22 cellular contexts compared by ENCODE assay signal in genomic region chr14:49691031-49691430, GRCh38. TPM values are rescaled to one million over a fixed set of nuclear protein-coding genes. Genes with fewer than 3 reads are reported as not detected.
DNase-seq lines count a peak whose midpoint lies in the region; ATAC-seq and TF ChIP-seq lines count a peak whose summit lies in the region.
"Had no signal": no experiment of that assay in that cellular context is flagged by ENCODE, and none has a peak within 500 bp of the region (broad histone marks: within the 10 kb centered on the region; RNA-seq: fewer than 3 reads in every experiment).

No MANE protein-coding gene starts in this region.

- peaks cover 24 to 49% (median 40%) of the 10 kb centered on the region in 10 experiments for H3K4me1 ChIP-seq in BLaER1 treated with 17β-estradiol and CSF1 and Interleukin-3, amounts not matched to agents 10 nM and 100 nM
- H3K4me1 ChIP-seq in DND-41 (ENCODE audit: insufficient read depth, low read length) (peaks cover 50% of the 10 kb centered on the region), hepatocyte (ENCODE audit: insufficient read depth) (peaks cover 5% of the 10 kb centered on the region)

- H4K20me1 ChIP-seq in BLaER1 treated with 17β-estradiol and CSF1 and Interleukin-3, amounts not matched to agents 10 nM and 100 nM, result no peaks in the 10 kb centered on the region
- H4K20me1 ChIP-seq in DND-41 (ENCODE audit: insufficient read depth, low read length) (no peaks in the 10 kb centered on the region), hepatocyte (ENCODE audit: insufficient read depth, poor library complexity, severe bottlenecking) (no peaks in the 10 kb centered on the region)

- peaks cover 0 to 33% (median 26%) of the 10 kb centered on the region in 11 experiments; a peak in 13 of 22 replicates for H3K27me3 ChIP-seq in BLaER1 treated with 17β-estradiol and CSF1 and Interleukin-3, amounts not matched to agents 10 nM and 100 nM
- no peaks in the 10 kb centered on the region for H3K27me3 ChIP-seq in DND-41 (ENCODE audit: insufficient read depth, low read length, poor library complexity)
- H3K27me3 ChIP-seq in hepatocyte, result no peaks in the 10 kb centered on the region
- H3K27me3 ChIP-seq: gastrocnemius medialis, Peyer's patch, upper lobe of right lung had no signal

- H3K9ac ChIP-seq in BLaER1 treated with 17β-estradiol and CSF1 and Interleukin-3, amounts not matched to agents 10 nM and 100 nM, result no peak overlapping the region
- no peak overlapping the region for H3K9ac ChIP-seq in DND-41 (ENCODE audit: low read depth, low read length)

- WGBS in hepatocyte (ENCODE audit: low lambda C conversion rate, missing lambda C conversion rate), result 72% methylated on average over 4 of the region's 4 CpGs

- TF ChIP-seq CTCF in DND-41 (IDR thresholded peaks at IDR 0.05; ENCODE audit: borderline replicate concordance, extremely low read depth, low read length, poor library complexity, severe bottlenecking), result no peak
- TF ChIP-seq CTCF in hepatocyte (IDR thresholded peaks at IDR 0.05; ENCODE audit: poor library complexity), result no peak

- no peak overlapping the region for H3K27ac ChIP-seq in BLaER1 treated with 17β-estradiol and CSF1 and Interleukin-3, amounts not matched to agents 10 nM and 100 nM
- H3K27ac ChIP-seq in DND-41 (ENCODE audit: low read length) (no peak overlapping the region), hepatocyte (no peak overlapping the region)
- H3K27ac ChIP-seq: C4-2B, lower lobe of right lung, Peyer's patch had no signal

- H3K36me3 ChIP-seq in BLaER1 treated with 17β-estradiol and CSF1 and Interleukin-3, amounts not matched to agents 10 nM and 100 nM, result no peaks in the 10 kb centered on the region
- H3K36me3 ChIP-seq in DND-41 (ENCODE audit: insufficient read depth, low read length) (no peaks in the 10 kb centered on the region; the same call in 1 of the 2 replicates), hepatocyte (replicated peaks; ENCODE audit: insufficient read depth, low read depth) (no peaks in the 10 kb centered on the region)
- H3K36me3 ChIP-seq: gastrocnemius medialis, lower lobe of right lung, Peyer's patch, upper lobe of right lung had no signal

- ATAC-seq in DND-41 (ENCODE audit: insufficient read depth, low read depth) (no peak), HG03280 (IDR thresholded peaks at IDR 0.05; ENCODE audit: unreplicated experiment) (no peak), GM21526 (IDR thresholded peaks at IDR 0.05; ENCODE audit: low FRiP score, unreplicated experiment) (no peak)
- ATAC-seq: activated CD8-positive, alpha-beta memory T cell treated with anti-CD3 and anti-CD28 coated beads, Interleukin-2, amount 10 ng/mL, durations not matched to agents 7 days and 5 days; gastrocnemius medialis; lower lobe of right lung; naive thymus-derived CD4-positive, alpha-beta T cell; upper lobe of right lung had no signal

- no peak overlapping the region for H3K4me3 ChIP-seq in BLaER1 treated with 17β-estradiol and CSF1 and Interleukin-3, amounts not matched to agents 10 nM and 100 nM
- no peak overlapping the region for H3K4me3 ChIP-seq in DND-41 (ENCODE audit: low read depth in 1 of 2, low read length in 2 of 2)
- no peak overlapping the region for H3K4me3 ChIP-seq in hepatocyte
- H3K4me3 ChIP-seq: lower lobe of right lung, Peyer's patch, upper lobe of right lung had no signal

- H3K79me2 ChIP-seq in DND-41 (ENCODE audit: insufficient read depth, low read length) (peaks cover 33% of the 10 kb centered on the region), hepatocyte (peaks cover 20% of the 10 kb centered on the region)

- no peak for DNase-seq in DND-41
- DNase-seq in RPMI7951 (ENCODE audit: low read depth), result peak; percentile 10
- no peak for DNase-seq in hepatocyte (ENCODE audit: low spot score)
- DNase-seq in epidermal melanocyte (ENCODE audit: insufficient read length, low spot score), result no peak
- DNase-seq in activated CD4-positive, alpha-beta T cell treated with anti-CD3 and anti-CD28 coated beads for 4 hours, result no peak
- DNase-seq: activated CD8-positive, alpha-beta memory T cell treated with anti-CD3 and anti-CD28 coated beads, Interleukin-2, amount 10 ng/mL, durations not matched to agents 7 days and 5 days; activated gamma-delta T cell; EL; gastrocnemius medialis; lower lobe of right lung; MM.1S; naive thymus-derived CD4-positive, alpha-beta T cell; NCI-H2081 treated with DMSO at 0.1 percent for 48 hours; NCI-H524; Peyer's patch; retina; stimulated activated CD4-positive, alpha-beta T cell treated with anti-CD3 and anti-CD28 coated beads, Interleukin-15, amount 100 ng/mL, for 24 hours; upper lobe of right lung had no signal

- H2AFZ ChIP-seq in DND-41 (ENCODE audit: low read depth, low read length), result peak overlapping the region; percentile 36; the same call in 1 of the 2 replicates
- H2AFZ ChIP-seq in hepatocyte, result peak overlapping the region; percentile 90

- H3K9me2 ChIP-seq in hepatocyte (replicated peaks; ENCODE audit: insufficient read depth), result no peaks in the 10 kb centered on the region

- H3K9me3 ChIP-seq in BLaER1 treated with 17β-estradiol and CSF1 and Interleukin-3, amounts not matched to agents 10 nM and 100 nM (replicated peaks in 1 of 11), result no peaks in the 10 kb centered on the region
- no peaks in the 10 kb centered on the region for H3K9me3 ChIP-seq in DND-41 (ENCODE audit: insufficient read depth, low read length, severe bottlenecking)
- H3K9me3 ChIP-seq in hepatocyte (ENCODE audit: low read depth), result no peaks in the 10 kb centered on the region
- H3K9me3 ChIP-seq: gastrocnemius medialis, lower lobe of right lung, Peyer's patch, upper lobe of right lung had no signal

- peak overlapping the region in 9 of 11 experiments; percentile 68 to 87 (median 83); a peak in 12 of 22 replicates for H3K4me2 ChIP-seq in BLaER1 treated with 17β-estradiol and CSF1 and Interleukin-3, amounts not matched to agents 10 nM and 100 nM
- no peak overlapping the region for H3K4me2 ChIP-seq in DND-41 (ENCODE audit: insufficient read depth, low read length)
- H3K4me2 ChIP-seq in hepatocyte, result peak overlapping the region; percentile 83

RNA-seq across cellular contexts. Expression of gene KLHDC1, which starts 1.9 kb away (rescaled TPM):
- total RNA-seq in RPMI7951 (2014; rRNA removed; shearing (Covaris generic)), result 1.5 and 1.6 TPM in 2 replicates
- 4.6 and 6.7 TPM in 2 replicates for total RNA-seq in hepatocyte
- polyA plus RNA-seq in hepatocyte, result 1.2 and 5.4 TPM in 2 replicates

RNA-seq across cellular contexts. Expression of gene POLE2, which starts 3.0 kb away (rescaled TPM):
- total RNA-seq in RPMI7951 (2014; rRNA removed; shearing (Covaris generic)), result 55.1 and 56.2 TPM in 2 replicates
- total RNA-seq in hepatocyte, result 7.6 and 12.0 TPM in 2 replicates
- 3.2 and 3.9 TPM in 2 replicates for polyA plus RNA-seq in hepatocyte

RNA-seq across cellular contexts. Expression of gene DNAAF2, which starts 56.0 kb away (rescaled TPM):
- total RNA-seq in RPMI7951 (2014; rRNA removed; shearing (Covaris generic)), result 11.7 and 12.1 TPM in 2 replicates
- 16.7 and 19.8 TPM in 2 replicates for total RNA-seq in hepatocyte
- polyA plus RNA-seq in hepatocyte, result 17.6 and 20.6 TPM in 2 replicates
